8 cellular contexts compared by ENCODE assay signal in the genomic region with DNA sequence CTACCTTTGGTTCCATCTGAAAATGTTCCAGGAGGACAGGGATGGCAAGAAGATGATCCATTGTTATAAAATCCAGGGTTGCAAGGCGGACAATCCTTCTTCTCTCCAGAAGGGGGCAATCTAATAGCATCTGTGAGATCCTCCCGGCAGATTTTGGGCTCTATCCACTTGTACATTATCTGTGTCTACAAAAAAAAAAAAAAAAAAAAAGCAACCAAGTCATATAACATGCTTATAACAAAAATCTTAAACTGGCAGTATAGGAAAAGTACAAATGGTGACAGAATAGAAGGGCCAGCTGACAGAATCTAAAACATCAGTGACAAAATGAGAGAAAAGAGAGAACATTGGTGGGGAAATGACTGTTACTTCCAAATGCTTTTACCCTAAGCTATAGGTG.
A peak's percentile ranks its signal among the peaks of the same experiment; 100 is the strongest.
DNase-seq lines count a peak whose midpoint lies in the region; ATAC-seq, FAIRE-seq and TF ChIP-seq lines count a peak whose summit lies in the region.

No MANE protein-coding gene starts in this region.

- H3K27ac ChIP-seq in CD4-positive, alpha-beta memory T cell (ENCODE audit: low read depth, low read length) = no peak overlapping the region

- DNase-seq in CD4-positive, alpha-beta memory T cell = peak in 4 of 5 donors; percentile 39 to 60 (median 53)
- DNase-seq in NCI-H526 (lab: John Stamatoyannopoulos, UW) (peak; percentile 29 to 76), amniotic stem cell (lab: John Stamatoyannopoulos, UW) (peak; percentile 57), type B pancreatic cell (ENCODE audit: extremely low spot score, unreplicated experiment) (no peak), GM19238 (ENCODE audit: insufficient read length, low spot score) (no peak)

- ATAC-seq in HG03139 (IDR thresholded peaks at IDR 0.05; ENCODE audit: unreplicated experiment) = peak; percentile 46

- TF ChIP-seq CTCF in GM12875 (IDR thresholded peaks at IDR 0.05; ENCODE audit: borderline replicate concordance, insufficient read depth, low read depth, low read length) (peak; percentile 59; the same call in 1 of the 2 replicates), type B pancreatic cell (conservative IDR thresholded peaks at IDR 0.05) (peak; percentile 84)

- H3K27ac Mint-ChIP-seq in CD4-positive, alpha-beta memory T cell = peak overlapping the region in 1 of 7 donors; percentile 63
- no peak overlapping the region for H3K27ac Mint-ChIP-seq in type B pancreatic cell

- H3K27me3 Mint-ChIP-seq in CD4-positive, alpha-beta memory T cell = peaks cover 0 to 3% of the 10 kb centered on the region in 2 donors
- H3K27me3 Mint-ChIP-seq in type B pancreatic cell = no peaks in the 10 kb centered on the region

- H3K27me3 ChIP-seq in CD4-positive, alpha-beta memory T cell (ENCODE audit: insufficient read depth, low read length) = no peaks in the 10 kb centered on the region

- H3K36me3 Mint-ChIP-seq in CD4-positive, alpha-beta memory T cell = no peaks in the 10 kb centered on the region
- peaks cover 17% of the 10 kb centered on the region for H3K36me3 Mint-ChIP-seq in type B pancreatic cell

- POLR2A ChIA-PET in CD4-positive, alpha-beta memory T cell (lab: Charles Lee; ENCODE audit: partially characterized antibody) = interaction anchor here (1.0 kb wide), 1 partner anchor 225 kb away, joined by 3 read pairs; the partner anchor contains the start of gene DMTF1

- H3K4me1 ChIP-seq in CD4-positive, alpha-beta memory T cell (ENCODE audit: insufficient read depth, low read length) = no peaks in the 10 kb centered on the region

- no peaks in the 10 kb centered on the region for H3K9me3 Mint-ChIP-seq in CD4-positive, alpha-beta memory T cell
- H3K9me3 Mint-ChIP-seq in type B pancreatic cell = no peaks in the 10 kb centered on the region

- peak; percentile 45 for FAIRE-seq in islet of Langerhans (lab: Jason Lieb, UNC)

- H3K9me3 ChIP-seq in CD4-positive, alpha-beta memory T cell (ENCODE audit: control insufficient read depth in 1 of 2, low read length in 2 of 2) = no peaks in the 10 kb centered on the region

- intact Hi-C loops in CD4-positive, alpha-beta memory T cell (cut with micrococcal nuclease) = loop anchor here (1.0 to 10.0 kb wide), 4 partner anchors 222 to 958 kb away; no protein-coding TSS in a partner anchor

- CTCF ChIA-PET in CD4-positive, alpha-beta memory T cell (lab: Charles Lee; ENCODE audit: partially characterized antibody) = interaction anchor here (0.7 to 6.3 kb wide), 29 partner anchors 10 to 489 kb away, joined by 3 to 101 read pairs (median 4); partner anchors contain the start of genes DMTF1 and TMEM243

- no peaks in the 10 kb centered on the region for H3K36me3 ChIP-seq in CD4-positive, alpha-beta memory T cell (ENCODE audit: insufficient read depth, low read length)

- H3K4me1 Mint-ChIP-seq in CD4-positive, alpha-beta memory T cell = no peaks in the 10 kb centered on the region
- H3K4me1 Mint-ChIP-seq in type B pancreatic cell (ENCODE audit: unreplicated experiment) = no peaks in the 10 kb centered on the region

- H3K4me3 Mint-ChIP-seq in CD4-positive, alpha-beta memory T cell = no peak overlapping the region
- H3K4me3 Mint-ChIP-seq in type B pancreatic cell = no peak overlapping the region

- H3K4me3 ChIP-seq in CD4-positive, alpha-beta memory T cell (ENCODE audit: low read length in 2 of 2) = no peak overlapping the region
- no peak overlapping the region for H3K4me3 ChIP-seq in GM12875 (ENCODE audit: low read depth, low read length)

Comparison
In these comparisons a context has a peak if more than half of its experiments do, and no peak if none do; other contexts are left out.
1. DNase-seq: peak in CD4-positive, alpha-beta memory T cell (4 of 5), NCI-H526 (2 of 2) and amniotic stem cell (single experiment); none in type B pancreatic cell (single experiment) and GM19238 (single experiment).